Comparison of ENCODE assay signal across 9 cellular contexts in the genomic region with DNA sequence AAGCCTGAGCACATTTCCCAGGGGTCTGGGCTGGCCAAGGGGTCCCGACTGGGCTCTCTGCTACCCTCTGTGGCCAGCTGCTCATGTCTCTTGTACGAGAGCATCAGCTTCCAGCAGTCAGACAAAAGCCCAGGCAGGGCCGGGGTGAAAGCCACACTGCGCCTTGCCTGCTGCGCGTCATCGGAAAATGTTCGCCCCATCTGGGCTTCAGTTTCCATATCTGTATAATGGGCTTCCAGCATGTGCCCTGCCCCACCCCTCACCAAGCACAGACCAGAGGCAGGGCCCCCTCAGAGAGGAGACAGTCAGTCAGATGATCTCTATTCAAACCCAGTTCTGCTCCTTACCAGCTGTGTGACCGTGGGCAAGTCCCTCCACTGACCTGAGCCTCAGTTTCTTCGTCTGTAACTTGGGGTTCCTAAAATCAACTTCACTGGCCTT. TPM values are rescaled to one million over a fixed set of nuclear protein-coding genes. Genes with fewer than 3 reads are reported as not detected.
DNase-seq lines count a peak whose midpoint lies in the region; ATAC-seq, FAIRE-seq and TF ChIP-seq lines count a peak whose summit lies in the region.
"Had no signal": no experiment of that assay in that cellular context is flagged by ENCODE, and none has a peak within 500 bp of the region (broad histone marks: within the 10 kb centered on the region; RNA-seq: fewer than 3 reads in every experiment).

No MANE protein-coding gene starts in this region.

- no peak for TF ChIP-seq CTCF in spleen (IDR thresholded peaks at IDR 0.05 in 8 of 11, conservative IDR thresholded peaks at IDR 0.05 in 3 of 11)
- TF ChIP-seq CTCF in gastrocnemius medialis (IDR thresholded peaks at IDR 0.05 in 4 of 5, conservative IDR thresholded peaks at IDR 0.05 in 1 of 5), result no peak

- no peaks in the 10 kb centered on the region for H3K36me3 ChIP-seq in HUES64 (ENCODE audit: insufficient read depth, low read length)
- H3K36me3 ChIP-seq in spleen, result no peaks in the 10 kb centered on the region
- H3K36me3 ChIP-seq in gastrocnemius medialis, result no peaks in the 10 kb centered on the region
- H3K36me3 ChIP-seq in small intestine (ENCODE audit: control insufficient read depth in 2 of 2, insufficient read depth in 2 of 2, low read length in 2 of 2), result no peaks in the 10 kb centered on the region

- in situ Hi-C loops in gastrocnemius medialis (cut with MboI; ENCODE audit: low sequenced_read_pairs in 4 of 4), result loop anchor here in 2 of 4 donors (10.0 kb wide), 2 partner anchors 50 to 70 kb away; a partner anchor contains a TSS

- H3K27ac ChIP-seq in HUES64 (ENCODE audit: low read depth, low read length) (peak overlapping the region; percentile 67; the same call in 1 of the 2 replicates), angular gyrus (ENCODE audit: low read depth, low read length) (peak overlapping the region; percentile 66), layer of hippocampus (ENCODE audit: low read depth, low read length) (peak overlapping the region; percentile 66), spleen (no peak overlapping the region), gastrocnemius medialis (no peak overlapping the region), small intestine (ENCODE audit: low read depth in 1 of 2, low read length in 1 of 2) (no peak overlapping the region)

- no peak overlapping the region for H3K4me3 ChIP-seq in HUES64 (ENCODE audit: low read length)
- no peak overlapping the region for H3K4me3 ChIP-seq in spleen
- H3K4me3 ChIP-seq in gastrocnemius medialis, result no peak overlapping the region
- no peak overlapping the region for H3K4me3 ChIP-seq in small intestine (ENCODE audit: low read depth in 1 of 2, low read length in 2 of 2)

- H3K4me1 ChIP-seq in HUES64 (ENCODE audit: insufficient read depth, low read length) (peaks cover 16% of the 10 kb centered on the region), spleen (peaks cover 0 to 52% (median 18%) of the 10 kb centered on the region in 6 donors), gastrocnemius medialis (peaks cover 5 to 23% of the 10 kb centered on the region in 2 donors), small intestine (ENCODE audit: control insufficient read depth in 2 of 2, insufficient read depth in 1 of 2, low read depth in 1 of 2, low read length in 1 of 2) (no peaks in the 10 kb centered on the region)

- no peak for TF ChIP-seq POLR2A in spleen (IDR thresholded peaks at IDR 0.05)
- TF ChIP-seq POLR2A in gastrocnemius medialis (IDR thresholded peaks at IDR 0.05), result no peak

- intact Hi-C loops in spleen (cut with DNase I; ENCODE audit: low total_unique reads) (no loop called here), gastrocnemius medialis (cut with DNase I; ENCODE audit: low total_unique reads) (no loop called here)

- H3K9me3 ChIP-seq in HUES64 (ENCODE audit: insufficient read depth, low read depth, low read length) (no peaks in the 10 kb centered on the region), spleen (no peaks in the 10 kb centered on the region), gastrocnemius medialis (no peaks in the 10 kb centered on the region), small intestine (ENCODE audit: control insufficient read depth, low read depth) (no peaks in the 10 kb centered on the region)

- no peak for FAIRE-seq in small intestine (lab: Jason Lieb, UNC)

- peak overlapping the region; percentile 27; the same call in 1 of the 2 replicates for H3K9ac ChIP-seq in HUES64 (ENCODE audit: low read depth, low read length)

- 88% methylated on average over 10 of the region's 10 CpGs for WGBS in HUES64
- WGBS in spleen, 5 donors, result 82 to 91% (median 89%) methylated on average over 9 to 10 of the region's 10 CpGs
- WGBS in small intestine, 3 donors, result 88 to 92% (median 90%) methylated on average over 10 of the region's 10 CpGs

- ATAC-seq in gastrocnemius medialis, result no peak

- H3K27me3 ChIP-seq in HUES64 (ENCODE audit: insufficient read depth, low read length), result no peaks in the 10 kb centered on the region
- H3K27me3 ChIP-seq in layer of hippocampus (ENCODE audit: control insufficient read depth, insufficient read depth, low read length), result no peaks in the 10 kb centered on the region
- no peaks in the 10 kb centered on the region for H3K27me3 ChIP-seq in spleen (replicated peaks in 1 of 7)
- H3K27me3 ChIP-seq in gastrocnemius medialis, result no peaks in the 10 kb centered on the region
- no peaks in the 10 kb centered on the region for H3K27me3 ChIP-seq in small intestine (ENCODE audit: control insufficient read depth in 2 of 2, insufficient read depth in 2 of 2, low read length in 2 of 2)

- DNase-seq in spleen (peak; percentile 71), dermis blood vessel endothelial cell (no peak), gastrocnemius medialis (no peak), small intestine (no peak)
- no peak for DNase-seq in central memory CD4-positive, alpha-beta T cell
- DNase-seq: SIG-M5 had no signal

RNA-seq across cellular contexts. Expression of a gene that starts 8.0 kb away (rescaled TPM):
- polyA plus RNA-seq in HUES64 (2013, experiment 1 of 2), result 69.1 TPM
- polyA plus RNA-seq in HUES64 (2013, experiment 2 of 2), result 80.8 TPM
- 100 to 1,000 TPM in 1 of 7 donors, 10 to 100 TPM in 6; 54.3 to 114 (median 68.4) TPM for total RNA-seq in spleen
- polyA plus RNA-seq in spleen, result 10 to 100 TPM; 44.9 to 61.9 (median 53.5) TPM
- total RNA-seq in dermis blood vessel endothelial cell, result 113 and 174 TPM in 2 replicates
- total RNA-seq in gastrocnemius medialis, result 100 to 1,000 TPM; 119 to 138 (median 128) TPM
- polyA plus RNA-seq in small intestine, result 100 to 1,000 TPM; 103 to 134 (median 132) TPM

RNA-seq across cellular contexts. Expression of a gene that starts 50.7 kb away (rescaled TPM):
- polyA plus RNA-seq in HUES64 (2013, experiment 1 of 2), result 8.0 TPM
- 11.5 TPM for polyA plus RNA-seq in HUES64 (2013, experiment 2 of 2)
- total RNA-seq in spleen, result 10 to 100 TPM; 10.7 to 15.1 (median 11.9) TPM
- 1 to 10 TPM; 4.7 to 6.0 (median 4.9) TPM for polyA plus RNA-seq in spleen
- total RNA-seq in dermis blood vessel endothelial cell, result 13.1 and 14.4 TPM in 2 replicates
- 1 to 10 TPM; 5.6 to 7.0 (median 6.7) TPM for total RNA-seq in gastrocnemius medialis
- 1 to 10 TPM; 5.8 to 7.6 (median 6.2) TPM for polyA plus RNA-seq in small intestine

Comparison
In these comparisons a context has a peak if more than half of its experiments do, and no peak if none do; other contexts are left out.
1. H3K27ac ChIP-seq: peak in HUES64 (single experiment), angular gyrus (single experiment) and layer of hippocampus (single experiment); none in spleen (0 of 8), gastrocnemius medialis (0 of 4) and small intestine (0 of 2).